Comparison of ENCODE assay signal across 10 cellular contexts in genomic region chr21:29217818-29218252, GRCh38.
A peak's percentile ranks its signal among the peaks of the same experiment; 100 is the strongest.
DNase-seq lines count a peak whose midpoint lies in the region; ATAC-seq, FAIRE-seq and TF ChIP-seq lines count a peak whose summit lies in the region.
"Had no signal": no experiment of that assay in that cellular context is flagged by ENCODE, and none has a peak within 500 bp of the region (broad histone marks: within the 10 kb centered on the region; RNA-seq: fewer than 3 reads in every experiment).

No MANE protein-coding gene starts in this region.

- peak overlapping the region; percentile 99 for H3K27ac ChIP-seq in astrocyte (ENCODE audit: low read depth, low read length)
- H3K27ac ChIP-seq in left lung: peak overlapping the region in 1 of 2 donors; percentile 11

- no peaks in the 10 kb centered on the region for H3K27me3 Mint-ChIP-seq in astrocyte (ENCODE audit: low read depth, unreplicated experiment)

- no peaks in the 10 kb centered on the region for H3K27me3 ChIP-seq in astrocyte (ENCODE audit: insufficient read depth, low read length)
- H3K27me3 ChIP-seq in left lung: no peaks in the 10 kb centered on the region

- peak; percentile 74 for DNase-seq in AG20443 (ENCODE audit: low spot score)
- no peak for DNase-seq in LNCaP clone FGC (ENCODE audit: low read depth)
- peak; percentile 97 for DNase-seq in astrocyte (ENCODE audit: low read depth)
- no peak for DNase-seq in left lung
- no peak for DNase-seq in NCI-H1694 (lab: John Stamatoyannopoulos, UW)
- DNase-seq in SHP77 treated with DMSO at 0.1 percent for 48 hours (lab: John Stamatoyannopoulos, UW): no peak
- DNase-seq: immature natural killer cell had no signal

- H3K4me1 ChIP-seq in astrocyte (ENCODE audit: insufficient read depth, low read length) (peaks cover 38% of the 10 kb centered on the region), left lung (peaks cover 0 to 34% of the 10 kb centered on the region in 2 donors)

- no peaks in the 10 kb centered on the region for H4K20me1 ChIP-seq in astrocyte (ENCODE audit: insufficient read depth, low read length)

- TF ChIP-seq CTCF in LNCaP clone FGC (IDR thresholded peaks at IDR 0.05; ENCODE audit: control insufficient read depth, extremely low read depth, insufficient read depth) (no peak), astrocyte (IDR thresholded peaks at IDR 0.05; ENCODE audit: insufficient read depth, low read depth, low read length) (no peak), left lung (IDR thresholded peaks at IDR 0.05) (no peak)

- H3K9me3 ChIP-seq in astrocyte (ENCODE audit: insufficient read depth, low read depth, low read length) (peaks cover 6% of the 10 kb centered on the region), left lung (no peaks in the 10 kb centered on the region)

- no peak overlapping the region for H3K27ac Mint-ChIP-seq in astrocyte (ENCODE audit: unreplicated experiment)
- H3K27ac Mint-ChIP-seq: immature natural killer cell had no signal

- peak overlapping the region; percentile 60 for H3K9ac ChIP-seq in astrocyte (ENCODE audit: low read length)

- no peak overlapping the region for H2AFZ ChIP-seq in astrocyte (ENCODE audit: low read depth, low read length)

- H3K36me3 Mint-ChIP-seq in astrocyte (ENCODE audit: low read depth, unreplicated experiment): no peaks in the 10 kb centered on the region
- H3K36me3 Mint-ChIP-seq: immature natural killer cell had no signal

- H3K79me2 ChIP-seq in astrocyte (ENCODE audit: insufficient read depth, low read length): no peaks in the 10 kb centered on the region

- ATAC-seq in left lung (peak; percentile 77), GM21576 (IDR thresholded peaks at IDR 0.05; ENCODE audit: unreplicated experiment) (no peak), HG02885 (IDR thresholded peaks at IDR 0.05; ENCODE audit: poor library complexity, unreplicated experiment) (no peak)

- intact Hi-C loops in left lung (cut with DNase I): no loop called here

- peaks cover 3% of the 10 kb centered on the region for H3K9me3 Mint-ChIP-seq in astrocyte (ENCODE audit: unreplicated experiment)
- H3K9me3 Mint-ChIP-seq: immature natural killer cell had no signal

- peaks cover 18% of the 10 kb centered on the region for H3K4me1 Mint-ChIP-seq in astrocyte (ENCODE audit: low read depth, unreplicated experiment)
- H3K4me1 Mint-ChIP-seq: immature natural killer cell had no signal

- peak overlapping the region; percentile 39 for H3K4me2 ChIP-seq in astrocyte (ENCODE audit: low read length)

- peak; percentile 94 for FAIRE-seq in astrocyte (lab: Jason Lieb, UNC)
- FAIRE-seq: G401.6 had no signal

- H3K36me3 ChIP-seq in astrocyte (ENCODE audit: insufficient read depth, low read length) (no peaks in the 10 kb centered on the region), left lung (no peaks in the 10 kb centered on the region)

- H3K4me3 ChIP-seq in LNCaP clone FGC (ENCODE audit: low read depth, low read length) (peak overlapping the region; percentile 31), astrocyte (ENCODE audit: insufficient read depth, low read depth, low read length) (no peak overlapping the region), left lung (no peak overlapping the region)

- no peak overlapping the region for H3K4me3 Mint-ChIP-seq in astrocyte (ENCODE audit: unreplicated experiment)
- H3K4me3 Mint-ChIP-seq: immature natural killer cell had no signal

Comparison
In these comparisons a context has a peak if more than half of its experiments do, and no peak if none do; other contexts are left out.
1. DNase-seq: peak in AG20443 (single experiment) and astrocyte (single experiment); none in LNCaP clone FGC (single experiment), left lung (0 of 2), NCI-H1694 (single experiment) and SHP77 treated with DMSO at 0.1 percent for 48 hours (single experiment).